16 cellular contexts compared by ENCODE assay signal in the genomic region with DNA sequence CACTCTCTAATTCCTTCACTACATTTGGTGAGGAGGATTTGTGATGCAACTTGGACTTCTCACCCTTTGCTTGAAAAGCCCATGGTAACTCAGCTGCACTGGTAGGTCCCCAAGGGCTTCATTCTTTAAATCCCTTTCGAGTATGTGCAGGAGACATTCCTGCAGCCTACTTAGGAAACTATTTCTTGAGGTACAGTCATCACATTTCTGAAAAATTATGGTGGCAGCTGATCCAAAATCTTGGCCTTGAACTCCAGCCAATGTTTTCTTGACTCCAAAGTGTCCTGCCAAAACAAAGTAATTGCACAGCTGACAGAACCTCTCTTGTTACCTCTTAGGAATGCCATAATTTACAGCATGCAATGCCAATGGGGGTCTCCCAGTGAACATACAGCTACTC.
DNase-seq lines count a peak whose midpoint lies in the region; ATAC-seq and TF ChIP-seq lines count a peak whose summit lies in the region.
"Had no signal": no experiment of that assay in that cellular context is flagged by ENCODE, and none has a peak within 500 bp of the region (broad histone marks: within the 10 kb centered on the region; RNA-seq: fewer than 3 reads in every experiment).

No MANE protein-coding gene starts in this region.

- H3K27me3 ChIP-seq in adipocyte (replicated peaks; ENCODE audit: control insufficient read depth, insufficient read depth, low read length) (no peaks in the 10 kb centered on the region), gastrocnemius medialis (no peaks in the 10 kb centered on the region)
- H3K27me3 ChIP-seq: ascending aorta had no signal

- peak; percentile 47 to 61 for ATAC-seq in gastrocnemius medialis
- no peak for ATAC-seq in GM18519 (IDR thresholded peaks at IDR 0.05; ENCODE audit: low FRiP score, unreplicated experiment)
- ATAC-seq in GM19328 (IDR thresholded peaks at IDR 0.05; ENCODE audit: unreplicated experiment), result no peak
- ATAC-seq: mucosa of descending colon had no signal

- peak overlapping the region; percentile 59 for H3K9ac ChIP-seq in adipocyte (ENCODE audit: low read length)
- H3K9ac ChIP-seq: parathyroid adenoma had no signal

- no peak for TF ChIP-seq POLR2A in gastrocnemius medialis (IDR thresholded peaks at IDR 0.05)

- TF ChIP-seq CTCF in fibroblast of villous mesenchyme (IDR thresholded peaks at IDR 0.05; ENCODE audit: insufficient read depth, low read depth, low read length) (no peak), gastrocnemius medialis (IDR thresholded peaks at IDR 0.05 in 4 of 5, conservative IDR thresholded peaks at IDR 0.05 in 1 of 5) (no peak)

- in situ Hi-C loops in gastrocnemius medialis (cut with MboI; ENCODE audit: low sequenced_read_pairs in 4 of 4), result no loop called here

- H3K36me3 ChIP-seq in adipocyte (ENCODE audit: control insufficient read depth, insufficient read depth, low read length, severe bottlenecking) (no peaks in the 10 kb centered on the region), gastrocnemius medialis (no peaks in the 10 kb centered on the region)
- H3K36me3 ChIP-seq: ascending aorta had no signal

- H3K9me3 ChIP-seq in adipocyte (ENCODE audit: control insufficient read depth, low read length) (no peaks in the 10 kb centered on the region), gastrocnemius medialis (no peaks in the 10 kb centered on the region)
- H3K9me3 ChIP-seq: ascending aorta, mucosa of descending colon had no signal

- H3K27ac ChIP-seq in gastrocnemius medialis, result no peak overlapping the region
- H3K27ac ChIP-seq: parathyroid adenoma had no signal

- DNase-seq in GM03348 (ENCODE audit: low spot score) (peak; percentile 79), adipocyte (ENCODE audit: low read depth) (peak; percentile 92), fibroblast of villous mesenchyme (ENCODE audit: low read depth) (peak; percentile 21), gastrocnemius medialis (peak in 1 of 2 donors; percentile 42), HCEC 1CT (no peak)
- DNase-seq in activated naive CD4-positive, alpha-beta T cell treated with anti-CD3 and anti-CD28 coated beads, Interleukin-2, amount 50 U/mL, for 16 hours, result no peak
- DNase-seq: activated CD4-positive, alpha-beta T cell treated with anti-CD3 and anti-CD28 coated beads for 48 hours; activated T-cell treated with anti-CD3 and anti-CD28 coated beads, Interleukin-2, amount 50 U/mL, for 48 hours; CD4-positive, alpha-beta T cell; mucosa of descending colon; NCI-H2081; NCI-H748 treated with DMSO at 0.1 percent for 48 hours had no signal

- H3K4me3 ChIP-seq in adipocyte (ENCODE audit: low read length) (no peak overlapping the region), fibroblast of villous mesenchyme (ENCODE audit: low read depth, low read length) (no peak overlapping the region), gastrocnemius medialis (no peak overlapping the region)
- H3K4me3 ChIP-seq: ascending aorta, mucosa of descending colon had no signal

- H3K4me1 ChIP-seq in adipocyte (ENCODE audit: control insufficient read depth, insufficient read depth, low read length) (peaks cover 44% of the 10 kb centered on the region), gastrocnemius medialis (no peaks in the 10 kb centered on the region)
- H3K4me1 ChIP-seq: parathyroid adenoma had no signal

- intact Hi-C loops in gastrocnemius medialis (cut with DNase I; ENCODE audit: low total_unique reads), result no loop called here

Comparison
In these comparisons a context has a peak if more than half of its experiments do, and no peak if none do; other contexts are left out.
1. DNase-seq: peak in GM03348 (single experiment), adipocyte (single experiment) and fibroblast of villous mesenchyme (single experiment); none in activated naive CD4-positive, alpha-beta T cell treated with anti-CD3 and anti-CD28 coated beads, Interleukin-2, amount 50 U/mL, for 16 hours (single experiment) and HCEC 1CT (single experiment).
2. ATAC-seq: peak in gastrocnemius medialis (2 of 2); none in GM18519 (single experiment) and GM19328 (single experiment).